Comparison of ENCODE assay signal across 8 cellular contexts in the genomic region with DNA sequence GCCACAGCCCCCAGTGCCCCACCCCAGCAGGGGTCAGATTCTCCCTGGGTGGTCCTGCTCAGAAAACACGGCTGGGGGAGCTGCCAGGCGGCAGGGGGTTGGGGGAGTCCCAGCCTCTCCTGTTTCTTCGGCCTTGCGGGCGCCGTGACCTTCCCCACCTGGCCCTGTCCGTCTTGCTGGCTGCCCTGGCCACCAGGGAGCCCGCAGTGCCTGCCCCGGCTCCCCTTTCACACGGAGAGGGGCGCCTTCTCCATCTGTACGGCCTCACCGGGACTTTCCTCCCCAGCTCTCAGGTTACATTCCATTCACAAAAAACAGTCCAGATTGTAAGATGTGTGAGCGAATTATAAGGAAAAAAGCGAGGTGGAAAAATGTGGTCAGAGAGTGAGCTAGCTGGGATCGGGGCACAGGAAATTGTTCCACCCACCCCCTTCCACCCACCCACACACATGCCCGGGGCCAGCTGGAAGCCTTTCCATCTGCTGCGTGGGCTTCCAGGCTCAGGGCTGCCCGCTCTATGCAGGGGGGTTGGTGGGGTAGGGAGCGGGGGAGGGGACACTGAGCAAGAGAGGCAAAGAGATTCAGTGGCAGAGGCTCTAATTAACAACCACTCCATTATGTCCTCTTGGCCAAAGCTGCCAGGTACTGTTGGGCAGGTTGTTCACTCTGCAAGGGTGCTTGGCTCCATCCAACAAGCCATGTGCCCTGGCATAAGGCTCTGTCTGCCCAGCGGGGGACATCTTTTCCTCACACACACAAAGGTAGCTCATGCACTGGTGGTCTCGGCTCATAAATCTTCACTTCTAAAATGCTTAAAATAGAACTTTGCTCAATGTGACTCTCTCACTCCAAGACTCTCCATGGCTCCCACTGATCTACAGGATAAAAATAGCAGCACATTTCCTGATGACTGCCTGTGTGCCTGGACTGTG. TPM values are rescaled to one million over a fixed set of nuclear protein-coding genes. Genes with fewer than 3 reads are reported as not detected.
DNase-seq lines count a peak whose midpoint lies in the region; ATAC-seq, FAIRE-seq and TF ChIP-seq lines count a peak whose summit lies in the region.

No MANE protein-coding gene starts in this region.

- no peaks in the 10 kb centered on the region for H3K36me3 ChIP-seq in BLaER1 treated with 17β-estradiol and CSF1 and Interleukin-3, amounts not matched to agents 10 nM and 100 nM
- H3K36me3 ChIP-seq in MG63 (no peaks in the 10 kb centered on the region), body of pancreas (replicated peaks in 1 of 2; ENCODE audit: insufficient read depth in 1 of 2, low read depth in 2 of 2) (no peaks in the 10 kb centered on the region), mucosa of descending colon (ENCODE audit: low read depth) (no peaks in the 10 kb centered on the region), uterus (no peaks in the 10 kb centered on the region), kidney (ENCODE audit: control insufficient read depth in 1 of 2, insufficient read depth in 2 of 2, low read length in 2 of 2) (no peaks in the 10 kb centered on the region)

- WGBS in body of pancreas, 2 donors: 26% methylated on average over 19 to 22 of the region's 22 CpGs

- peaks cover 16 to 60% (median 32%) of the 10 kb centered on the region in 10 experiments for H3K4me1 ChIP-seq in BLaER1 treated with 17β-estradiol and CSF1 and Interleukin-3, amounts not matched to agents 10 nM and 100 nM
- H3K4me1 ChIP-seq in body of pancreas (peaks cover 19% of the 10 kb centered on the region), mucosa of descending colon (ENCODE audit: low read depth) (no peaks in the 10 kb centered on the region), uterus (peaks cover 0 to 20% of the 10 kb centered on the region in 2 donors), kidney (ENCODE audit: control insufficient read depth in 1 of 2, insufficient read depth in 1 of 2, low read depth in 1 of 2, low read length in 2 of 2) (peaks cover 3 to 22% of the 10 kb centered on the region in 2 donors)

- H3K9ac ChIP-seq in BLaER1 treated with 17β-estradiol and CSF1 and Interleukin-3, amounts not matched to agents 10 nM and 100 nM: peak overlapping the region in 8 of 11 experiments; percentile 12 to 57 (median 31); a peak in 10 of 22 replicates
- H3K9ac ChIP-seq in kidney (ENCODE audit: low read length in 2 of 2): peak overlapping the region in 1 of 2 donors; percentile 12

- H3K4me2 ChIP-seq in BLaER1 treated with 17β-estradiol and CSF1 and Interleukin-3, amounts not matched to agents 10 nM and 100 nM: peak overlapping the region; percentile 58 to 91 (median 76)

- no peaks in the 10 kb centered on the region for H3K9me3 ChIP-seq in BLaER1 treated with 17β-estradiol and CSF1 and Interleukin-3, amounts not matched to agents 10 nM and 100 nM (replicated peaks in 1 of 11)
- H3K9me3 ChIP-seq in MG63: no peaks in the 10 kb centered on the region
- H3K9me3 ChIP-seq in body of pancreas: no peaks in the 10 kb centered on the region
- no peaks in the 10 kb centered on the region for H3K9me3 ChIP-seq in mucosa of descending colon
- no peaks in the 10 kb centered on the region for H3K9me3 ChIP-seq in uterus
- H3K9me3 ChIP-seq in kidney (ENCODE audit: control insufficient read depth in 1 of 2, low read length in 2 of 2): no peaks in the 10 kb centered on the region

- intact Hi-C loops in body of pancreas (cut with DNase I) (no loop called here), mucosa of descending colon (cut with DNase I, micrococcal nuclease) (no loop called here), uterus (cut with DNase I; ENCODE audit: low total_unique reads) (no loop called here), kidney (cut with DNase I) (no loop called here)

- DNase-seq in MG63: peak; percentile 71
- peak in 2 of 4 donors; percentile 29 to 32 for DNase-seq in body of pancreas
- no peak for DNase-seq in mucosa of descending colon
- DNase-seq in uterus: peak; percentile 72 to 78
- no peak for DNase-seq in kidney

- TF ChIP-seq POLR2A in body of pancreas (IDR thresholded peaks at IDR 0.05) (no peak), uterus (IDR thresholded peaks at IDR 0.05) (no peak)

- TF ChIP-seq CTCF in body of pancreas (IDR thresholded peaks at IDR 0.05) (no peak), mucosa of descending colon (IDR thresholded peaks at IDR 0.05) (no peak), uterus (IDR thresholded peaks at IDR 0.05) (peak in 1 of 4 experiments; percentile 5), kidney (IDR thresholded peaks at IDR 0.05; ENCODE audit: borderline replicate concordance, extremely low read depth, insufficient read depth) (no peak)

- H3K4me3 ChIP-seq in BLaER1 treated with 17β-estradiol and CSF1 and Interleukin-3, amounts not matched to agents 10 nM and 100 nM: no peak overlapping the region
- no peak overlapping the region for H3K4me3 ChIP-seq in MG63
- H3K4me3 ChIP-seq in body of pancreas: no peak overlapping the region
- no peak overlapping the region for H3K4me3 ChIP-seq in mucosa of descending colon
- no peak overlapping the region for H3K4me3 ChIP-seq in uterus
- no peak overlapping the region for H3K4me3 ChIP-seq in kidney (ENCODE audit: low read length in 2 of 2)

- no peaks in the 10 kb centered on the region for H4K20me1 ChIP-seq in BLaER1 treated with 17β-estradiol and CSF1 and Interleukin-3, amounts not matched to agents 10 nM and 100 nM

- H3K27ac ChIP-seq in BLaER1 treated with 17β-estradiol and CSF1 and Interleukin-3, amounts not matched to agents 10 nM and 100 nM: peak overlapping the region in 6 of 11 experiments; percentile 43 to 65 (median 59); a peak in 10 of 22 replicates
- peak overlapping the region; percentile 22 to 69 (median 58) for H3K27ac ChIP-seq in body of pancreas
- H3K27ac ChIP-seq in uterus: peak overlapping the region; percentile 61 to 86
- H3K27ac ChIP-seq in kidney (ENCODE audit: low read depth in 2 of 2, low read length in 2 of 2): peak overlapping the region in 1 of 2 donors; percentile 53

- H3K27me3 ChIP-seq in BLaER1 treated with 17β-estradiol and CSF1 and Interleukin-3, amounts not matched to agents 10 nM and 100 nM: no peaks in the 10 kb centered on the region
- H3K27me3 ChIP-seq in MG63 (no peaks in the 10 kb centered on the region), body of pancreas (no peaks in the 10 kb centered on the region), uterus (no peaks in the 10 kb centered on the region)

- ATAC-seq in body of pancreas (peak; percentile 54), mucosa of descending colon (peak; percentile 22), GM18909 (IDR thresholded peaks at IDR 0.05; ENCODE audit: poor library complexity, unreplicated experiment) (no peak), HG03280 (IDR thresholded peaks at IDR 0.05; ENCODE audit: unreplicated experiment) (no peak)

- no peak for FAIRE-seq in kidney (lab: Jason Lieb, UNC)

RNA-seq across cellular contexts. Expression of gene CIBAR2, which starts 14.7 kb away (rescaled TPM):
- 0.72 TPM in 1 of 2 replicates, not detected in the other for total RNA-seq in MG63 (2014; rRNA removed; shearing (Covaris generic); ENCODE audit: low replicate concordance)
- not detected for total RNA-seq in body of pancreas
- not detected for total RNA-seq in mucosa of descending colon
- 1 to 10 TPM in 1 of 4 donors, not detected in 3; 2.4 TPM for total RNA-seq in uterus
- 1.6 TPM for total RNA-seq in kidney
- polyA plus RNA-seq in kidney (ENCODE audit: insufficient read depth, low read depth, low replicate concordance): not detected

Comparison
In these comparisons a context has a peak if more than half of its experiments do, and no peak if none do; other contexts are left out.
1. DNase-seq: peak in MG63 (single experiment) and uterus (2 of 2); none in mucosa of descending colon (0 of 3) and kidney (single experiment).
2. ATAC-seq: peak in body of pancreas (single experiment) and mucosa of descending colon (single experiment); none in GM18909 (single experiment) and HG03280 (single experiment).